ENCODE assay signal across 12 cellular contexts in genomic region chr4:115790812-115791211, GRCh38.
"Had no signal": no experiment of that assay in that cellular context is flagged by ENCODE, and none has a peak within 500 bp of the region (broad histone marks: within the 10 kb centered on the region; RNA-seq: fewer than 3 reads in every experiment).

No MANE protein-coding gene starts in this region.

- H3K9me3 ChIP-seq: colonic mucosa, testis had no signal

- H3K79me2 ChIP-seq: parathyroid adenoma had no signal

- ATAC-seq: heart right ventricle; stimulated activated naive CD8-positive, alpha-beta T cell treated with anti-CD3 and anti-CD28 coated beads, Interleukin-15, amount 100 ng/mL, for 72 hours had no signal

- H3K27ac ChIP-seq: colonic mucosa, heart right ventricle, parathyroid adenoma, testis had no signal

- H3K36me3 ChIP-seq: colonic mucosa, heart right ventricle had no signal

- H3K27me3 ChIP-seq: colonic mucosa, heart right ventricle, testis had no signal

- DNase-seq: activated CD4-positive, alpha-beta T cell treated with anti-CD3 and anti-CD28 coated beads, Interleukin-2, amount 10 ng/mL, durations not matched to agents 24 days and 14 days; activated naive CD4-positive, alpha-beta T cell treated with anti-CD3 and anti-CD28 coated beads for 36 hours; colonic mucosa; heart right ventricle; mesendoderm; retina; stimulated activated CD4-positive, alpha-beta T cell treated with anti-CD3 and anti-CD28 coated beads, Interleukin-15, amount 100 ng/mL, for 24 hours; stimulated activated CD4-positive, alpha-beta T cell treated with anti-CD3 and anti-CD28 coated beads, Interleukin-4, amount 100 ng/mL, for 24 hours; stimulated activated naive CD8-positive, alpha-beta T cell treated with anti-CD3 and anti-CD28 coated beads, Interleukin-15, amount 100 ng/mL, for 72 hours; T1000; testis had no signal

- H3K4me3 ChIP-seq: colonic mucosa, heart right ventricle, testis had no signal

- H2AFZ ChIP-seq: parathyroid adenoma had no signal

- H3K4me1 ChIP-seq: colonic mucosa, heart right ventricle, parathyroid adenoma, testis had no signal
